ENCODE assay signal across 1 cellular context in the genomic region with DNA sequence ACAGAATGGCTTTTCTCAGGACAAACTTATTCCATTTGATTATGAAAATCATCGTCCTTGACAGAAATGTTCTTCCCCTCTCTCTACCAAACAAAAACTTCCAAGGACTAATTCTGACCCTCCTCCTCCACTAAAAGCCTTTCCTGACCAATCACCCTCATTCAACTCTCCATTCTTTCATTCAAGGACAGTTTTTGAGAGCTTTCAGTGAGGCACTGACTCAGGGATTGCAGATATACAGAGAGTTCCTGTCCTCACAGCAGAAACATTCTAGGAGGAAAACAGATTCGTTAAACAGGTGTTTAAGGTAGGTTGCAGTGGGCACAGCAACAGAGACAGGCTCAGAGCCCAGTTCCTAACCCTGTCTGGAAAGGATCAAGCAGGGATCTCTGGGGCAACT.
TF ChIP-seq lines count a peak whose summit lies in the region.

No MANE protein-coding gene starts in this region.

TF ChIP-seq in WTC11, 78 proteins besides CTCF, POLR2A, EP300 and RAD21 (continued from another document):
- TF ChIP-seq, protein P1, sequence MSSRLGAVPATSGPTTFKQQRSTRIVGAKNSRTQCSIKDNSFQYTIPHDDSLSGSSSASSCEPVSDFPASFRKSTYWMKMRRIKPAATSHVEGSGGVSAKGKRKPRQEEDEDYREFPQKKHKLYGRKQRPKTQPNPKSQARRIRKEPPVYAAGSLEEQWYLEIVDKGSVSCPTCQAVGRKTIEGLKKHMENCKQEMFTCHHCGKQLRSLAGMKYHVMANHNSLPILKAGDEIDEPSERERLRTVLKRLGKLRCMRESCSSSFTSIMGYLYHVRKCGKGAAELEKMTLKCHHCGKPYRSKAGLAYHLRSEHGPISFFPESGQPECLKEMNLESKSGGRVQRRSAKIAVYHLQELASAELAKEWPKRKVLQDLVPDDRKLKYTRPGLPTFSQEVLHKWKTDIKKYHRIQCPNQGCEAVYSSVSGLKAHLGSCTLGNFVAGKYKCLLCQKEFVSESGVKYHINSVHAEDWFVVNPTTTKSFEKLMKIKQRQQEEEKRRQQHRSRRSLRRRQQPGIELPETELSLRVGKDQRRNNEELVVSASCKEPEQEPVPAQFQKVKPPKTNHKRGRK (CRISPR knock-in tag; IDR thresholded peaks at IDR 0.05; ENCODE audit: borderline replicate concordance), result no peak
- no peak for TF ChIP-seq ELF4 (CRISPR knock-in tag; IDR thresholded peaks at IDR 0.05; ENCODE audit: low read depth)
- TF ChIP-seq, protein P2, sequence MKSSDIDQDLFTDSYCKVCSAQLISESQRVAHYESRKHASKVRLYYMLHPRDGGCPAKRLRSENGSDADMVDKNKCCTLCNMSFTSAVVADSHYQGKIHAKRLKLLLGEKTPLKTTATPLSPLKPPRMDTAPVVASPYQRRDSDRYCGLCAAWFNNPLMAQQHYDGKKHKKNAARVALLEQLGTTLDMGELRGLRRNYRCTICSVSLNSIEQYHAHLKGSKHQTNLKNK (CRISPR knock-in tag; IDR thresholded peaks at IDR 0.05), result no peak
TF ChIP-seq in WTC11: peak in this region for 0.
